Comparison of ENCODE assay signal across 17 cellular contexts in genomic region chr1:38183094-38183493, GRCh38.
"Had no signal": no experiment of that assay in that cellular context is flagged by ENCODE, and none has a peak within 500 bp of the region (broad histone marks: within the 10 kb centered on the region; RNA-seq: fewer than 3 reads in every experiment).

No MANE protein-coding gene starts in this region.

- H3K9me3 ChIP-seq: esophagus muscularis mucosa, psoas muscle, right lobe of liver, suprapubic skin had no signal

- H3K36me3 ChIP-seq: esophagus muscularis mucosa, right lobe of liver, suprapubic skin, WERI-Rb-1 had no signal

- H3K27me3 ChIP-seq: right lobe of liver had no signal

- H3K4me2 ChIP-seq: smooth muscle cell had no signal

- H3K36me3 Mint-ChIP-seq: activated CD4-positive, alpha-beta memory T cell treated with anti-CD3 and anti-CD28 coated beads for 36 hours; activated naive CD4-positive, alpha-beta T cell treated with anti-CD3 and anti-CD28 coated beads, Interleukin-2, amount 10 ng/mL, durations not matched to agents 7 days and 5 days; natural killer cell treated with Interleukin-12 subunit alpha and Interleukin-12 subunit beta and Interleukin-15 and Interleukin-18, amount 100 ng/mL, for 72 hours had no signal

- DNase-seq: activated CD4-positive, alpha-beta memory T cell treated with anti-CD3 and anti-CD28 coated beads for 36 hours; activated CD4-positive, alpha-beta T cell treated with anti-CD3 and anti-CD28 coated beads for 36 hours; activated naive CD4-positive, alpha-beta T cell treated with anti-CD3 and anti-CD28 coated beads, Interleukin-2, amount 10 ng/mL, durations not matched to agents 7 days and 5 days; activated T-cell treated with anti-CD3 and anti-CD28 coated beads, Interleukin-2, amount 50 U/mL, for 24 hours; kidney glomerular epithelial cell; left ventricle myocardium superior; psoas muscle; right lobe of liver; T-helper 17 cell; trophoblast cell; WERI-Rb-1 had no signal

- H3K4me1 Mint-ChIP-seq: activated CD4-positive, alpha-beta T cell treated with anti-CD3 and anti-CD28 coated beads for 36 hours; activated naive CD4-positive, alpha-beta T cell treated with anti-CD3 and anti-CD28 coated beads, Interleukin-2, amount 10 ng/mL, durations not matched to agents 7 days and 5 days; memory B cell; T-helper 17 cell had no signal

- H3K9me3 Mint-ChIP-seq: activated CD4-positive, alpha-beta memory T cell treated with anti-CD3 and anti-CD28 coated beads for 36 hours; activated naive CD4-positive, alpha-beta T cell treated with anti-CD3 and anti-CD28 coated beads, Interleukin-2, amount 10 ng/mL, durations not matched to agents 7 days and 5 days; activated T-cell treated with anti-CD3 and anti-CD28 coated beads, Interleukin-2, amount 50 U/mL, for 24 hours; natural killer cell treated with Interleukin-12 subunit alpha and Interleukin-12 subunit beta and Interleukin-15 and Interleukin-18, amount 100 ng/mL, for 72 hours; stimulated activated naive CD8-positive, alpha-beta T cell treated with anti-CD3 and anti-CD28 coated beads, Interleukin-15, Interleukin-2, amounts not matched to agents 100 ng/mL and 50 ng/mL, for 24 hours had no signal

- H3K4me3 Mint-ChIP-seq: activated CD4-positive, alpha-beta memory T cell treated with anti-CD3 and anti-CD28 coated beads for 36 hours; activated CD4-positive, alpha-beta T cell treated with anti-CD3 and anti-CD28 coated beads for 36 hours; activated naive CD4-positive, alpha-beta T cell treated with anti-CD3 and anti-CD28 coated beads, Interleukin-2, amount 10 ng/mL, durations not matched to agents 7 days and 5 days; activated T-cell treated with anti-CD3 and anti-CD28 coated beads, Interleukin-2, amount 50 U/mL, for 24 hours; memory B cell; natural killer cell treated with Interleukin-12 subunit alpha and Interleukin-12 subunit beta and Interleukin-15 and Interleukin-18, amount 100 ng/mL, for 72 hours; stimulated activated naive CD8-positive, alpha-beta T cell treated with anti-CD3 and anti-CD28 coated beads, Interleukin-15, Interleukin-2, amounts not matched to agents 100 ng/mL and 50 ng/mL, for 24 hours; T-helper 17 cell had no signal

- H3K4me1 ChIP-seq: esophagus muscularis mucosa, psoas muscle, right lobe of liver, suprapubic skin had no signal

- H3K4me3 ChIP-seq: esophagus muscularis mucosa, psoas muscle, right lobe of liver, smooth muscle cell, suprapubic skin had no signal

- H3K27ac ChIP-seq: esophagus muscularis mucosa, psoas muscle, right lobe of liver, suprapubic skin, WERI-Rb-1 had no signal

- H3K27ac Mint-ChIP-seq: activated CD4-positive, alpha-beta memory T cell treated with anti-CD3 and anti-CD28 coated beads for 36 hours; activated CD4-positive, alpha-beta T cell treated with anti-CD3 and anti-CD28 coated beads for 36 hours; activated naive CD4-positive, alpha-beta T cell treated with anti-CD3 and anti-CD28 coated beads, Interleukin-2, amount 10 ng/mL, durations not matched to agents 7 days and 5 days; activated T-cell treated with anti-CD3 and anti-CD28 coated beads, Interleukin-2, amount 50 U/mL, for 24 hours; memory B cell; natural killer cell treated with Interleukin-12 subunit alpha and Interleukin-12 subunit beta and Interleukin-15 and Interleukin-18, amount 100 ng/mL, for 72 hours; stimulated activated naive CD8-positive, alpha-beta T cell treated with anti-CD3 and anti-CD28 coated beads, Interleukin-15, Interleukin-2, amounts not matched to agents 100 ng/mL and 50 ng/mL, for 24 hours; T-helper 17 cell had no signal
